In genomic region chr19:55635856-55636440, GRCh38 we compare ENCODE assay signal across 8 cellular contexts. TPM values are rescaled to one million over a fixed set of nuclear protein-coding genes. Genes with fewer than 3 reads are reported as not detected.
A peak's percentile ranks its signal among the peaks of the same experiment; 100 is the strongest.
DNase-seq lines count a peak whose midpoint lies in the region; ATAC-seq, FAIRE-seq and TF ChIP-seq lines count a peak whose summit lies in the region.

No MANE protein-coding gene starts in this region.

- H3K4me1 ChIP-seq in CD8-positive, alpha-beta memory T cell (ENCODE audit: insufficient read depth, low read length), result peaks cover 59% of the 10 kb centered on the region
- peaks cover 53 to 78% (median 71%) of the 10 kb centered on the region in 4 donors for H3K4me1 ChIP-seq in esophagus muscularis mucosa
- peaks cover 8 to 22% (median 13%) of the 10 kb centered on the region in 3 donors for H3K4me1 ChIP-seq in pancreas

- peak overlapping the region; percentile 100 for H3K27ac ChIP-seq in CD8-positive, alpha-beta memory T cell (ENCODE audit: low read depth, low read length)
- peak overlapping the region; percentile 80 for H3K27ac ChIP-seq in RWPE1
- H3K27ac ChIP-seq in esophagus muscularis mucosa (replicated peaks in 1 of 4), result peak overlapping the region; percentile 91 to 99 (median 96)
- H3K27ac ChIP-seq in pancreas, result peak overlapping the region in 3 of 4 donors; percentile 84 to 94 (median 92)

- peaks cover 0 to 7% of the 10 kb centered on the region in 2 donors for H3K27me3 Mint-ChIP-seq in CD8-positive, alpha-beta memory T cell

- H3K4me3 Mint-ChIP-seq in CD8-positive, alpha-beta memory T cell, result peak overlapping the region; percentile 91 to 100 (median 99)

- no peak for TF ChIP-seq EP300 in esophagus muscularis mucosa (IDR thresholded peaks at IDR 0.05)

- 63% methylated on average over 7 of the region's 7 CpGs for WGBS in esophagus muscularis mucosa
- 35 to 45% methylated on average over 7 of the region's 7 CpGs for WGBS in pancreas, 2 donors

- H3K9me3 ChIP-seq in CD8-positive, alpha-beta memory T cell (ENCODE audit: low read length), result no peaks in the 10 kb centered on the region
- H3K9me3 ChIP-seq in esophagus muscularis mucosa (no peaks in the 10 kb centered on the region), pancreas (no peaks in the 10 kb centered on the region)

- peak overlapping the region; percentile 91 for H3K4me3 ChIP-seq in CD8-positive, alpha-beta memory T cell (ENCODE audit: low read length)
- peak overlapping the region; percentile 68 to 96 (median 88) for H3K4me3 ChIP-seq in esophagus muscularis mucosa
- H3K4me3 ChIP-seq in pancreas, result peak overlapping the region; percentile 66 to 99 (median 95)

- TF ChIP-seq CTCF in RWPE1 (conservative IDR thresholded peaks at IDR 0.05; ENCODE audit: low read depth) (no peak), esophagus muscularis mucosa (IDR thresholded peaks at IDR 0.05) (no peak), pancreas (IDR thresholded peaks at IDR 0.05) (no peak)

- TF ChIP-seq POLR2A in esophagus muscularis mucosa (IDR thresholded peaks at IDR 0.05; ENCODE audit: low read depth), result no peak

- no peak for DNase-seq in CD8-positive, alpha-beta memory T cell
- DNase-seq in RWPE1 (ENCODE audit: low spot score) (no peak), esophagus muscularis mucosa (ENCODE audit: extremely low spot score) (no peak), pancreas (peak in 2 of 6 donors; percentile 23 to 30), AG08395 (ENCODE audit: low spot score) (no peak), HTR-8/SVneo (ENCODE audit: insufficient read length, low spot score) (no peak), A172 (ENCODE audit: low spot score) (no peak)

- FAIRE-seq in pancreas (lab: Jason Lieb, UNC) (no peak), HTR-8/SVneo (lab: Jason Lieb, UNC) (no peak)

- H3K9me3 Mint-ChIP-seq in CD8-positive, alpha-beta memory T cell, result no peaks in the 10 kb centered on the region

- no peaks in the 10 kb centered on the region for H3K36me3 ChIP-seq in CD8-positive, alpha-beta memory T cell (ENCODE audit: insufficient read depth, low read length)
- peaks cover 0 to 12% (median 1%) of the 10 kb centered on the region in 4 donors for H3K36me3 ChIP-seq in esophagus muscularis mucosa
- no peaks in the 10 kb centered on the region for H3K36me3 ChIP-seq in pancreas

- POLR2A ChIA-PET in CD8-positive, alpha-beta memory T cell (lab: Charles Lee), result interaction anchor here (0.7 to 3.1 kb wide), 5 partner anchors 12 to 355 kb away, joined by 3 to 12 read pairs (median 5); partner anchors contain the start of genes CCDC106, FIZ1 and U2AF2
- POLR2A ChIA-PET in RWPE1 (lab: Yijun Ruan, JAX; ENCODE audit: low non-redundant PET), result interaction anchor here (0.6 kb wide), 1 partner anchor 11 kb away, joined by 7 read pairs; no protein-coding TSS in a partner anchor

- intact Hi-C loops in esophagus muscularis mucosa (cut with DNase I), result loop anchor here (2.0 kb wide), 1 partner anchor 17 kb away; no protein-coding TSS in a partner anchor
- intact Hi-C loops in pancreas (cut with DNase I), result no loop called here

- no peaks in the 10 kb centered on the region for H3K27me3 ChIP-seq in CD8-positive, alpha-beta memory T cell (ENCODE audit: insufficient read depth, low read length, poor library complexity, severe bottlenecking)
- no peaks in the 10 kb centered on the region for H3K27me3 ChIP-seq in esophagus muscularis mucosa
- H3K27me3 ChIP-seq in pancreas, result no peaks in the 10 kb centered on the region

- ATAC-seq in pancreas (no peak), HG03521 (IDR thresholded peaks at IDR 0.05; ENCODE audit: unreplicated experiment) (no peak)

- H3K4me1 Mint-ChIP-seq in CD8-positive, alpha-beta memory T cell, result peaks cover 54 to 73% (median 66%) of the 10 kb centered on the region in 3 donors

- H3K36me3 Mint-ChIP-seq in CD8-positive, alpha-beta memory T cell, result peaks cover 3 to 32% (median 8%) of the 10 kb centered on the region in 3 donors

- H3K27ac Mint-ChIP-seq in CD8-positive, alpha-beta memory T cell, result peak overlapping the region; percentile 98 to 100 (median 100)

- CTCF ChIA-PET in CD8-positive, alpha-beta memory T cell (lab: Charles Lee), result interaction anchor here (1.3 to 3.6 kb wide), 4 partner anchors 8 to 19 kb away, joined by 3 to 22 read pairs (median 13); partner anchors contain the start of genes CCDC106 and U2AF2
- CTCF ChIA-PET in RWPE1 (lab: Yijun Ruan, JAX), result interaction anchor here (1.0 to 1.7 kb wide), 2 partner anchors 84 to 168 kb away, joined by 3 to 9 read pairs; no protein-coding TSS in a partner anchor

RNA-seq across cellular contexts. Expression of gene ZNF580, which starts 4.9 kb away (rescaled TPM):
- total RNA-seq in CD8-positive, alpha-beta memory T cell, result 10 to 100 TPM; 39.6 to 41.3 TPM
- polyA plus RNA-seq in CD8-positive, alpha-beta memory T cell, result 15.2 TPM
- total RNA-seq in esophagus muscularis mucosa (10 to 100 TPM; 38.3 to 66.8 (median 43.1) TPM), pancreas (10 to 100 TPM; 12.7 to 24.3 (median 17.6) TPM)
- 10 to 100 TPM; 35.0 to 40.5 TPM for polyA plus RNA-seq in pancreas
- total RNA-seq in A172 (2014; rRNA removed; shearing (Covaris generic)), result 13.0 and 21.6 TPM in 2 replicates

RNA-seq across cellular contexts. Expression of gene ZNF581, which starts 7.5 kb away (rescaled TPM):
- total RNA-seq in CD8-positive, alpha-beta memory T cell, result 10 to 100 TPM; 32.8 to 34.4 TPM
- polyA plus RNA-seq in CD8-positive, alpha-beta memory T cell, result 23.4 TPM
- total RNA-seq in esophagus muscularis mucosa (10 to 100 TPM; 13.3 to 26.6 (median 18.2) TPM), pancreas (10 to 100 TPM; 12.9 to 23.2 (median 16.9) TPM)
- polyA plus RNA-seq in pancreas, result 10 to 100 TPM; 13.8 to 16.6 TPM
- total RNA-seq in A172 (2014; rRNA removed; shearing (Covaris generic)), result 7.3 and 20.2 TPM in 2 replicates

RNA-seq across cellular contexts. Expression of gene ZNF784, which starts 11.6 kb away (rescaled TPM):
- total RNA-seq in CD8-positive, alpha-beta memory T cell, result 1 to 10 TPM; 2.6 to 2.9 TPM
- polyA plus RNA-seq in CD8-positive, alpha-beta memory T cell, result 1.0 TPM
- 1 to 10 TPM; 2.5 to 6.3 (median 4.0) TPM for total RNA-seq in esophagus muscularis mucosa
- total RNA-seq in pancreas, result 1 to 10 TPM; 3.7 to 5.8 (median 4.6) TPM
- 10 to 100 TPM; 10.3 to 12.9 TPM for polyA plus RNA-seq in pancreas
- 0.62 and 6.5 TPM in 2 replicates for total RNA-seq in A172 (2014; rRNA removed; shearing (Covaris generic))

RNA-seq across cellular contexts. Expression of gene CCDC106, which starts 12.1 kb away (rescaled TPM):
- 1 to 10 TPM; 2.0 to 2.2 TPM for total RNA-seq in CD8-positive, alpha-beta memory T cell
- polyA plus RNA-seq in CD8-positive, alpha-beta memory T cell, result 0.54 TPM
- total RNA-seq in esophagus muscularis mucosa, result 10 to 100 TPM in 3 of 4 donors, 1 to 10 TPM in 1; 9.4 to 22.0 (median 19.2) TPM
- total RNA-seq in pancreas, result 1 to 10 TPM; 3.2 to 6.2 (median 5.0) TPM
- 10 to 100 TPM; 20.7 to 22.8 TPM for polyA plus RNA-seq in pancreas
- 2.6 and 6.0 TPM in 2 replicates for total RNA-seq in A172 (2014; rRNA removed; shearing (Covaris generic))

RNA-seq across cellular contexts. Expression of gene U2AF2, which starts 18.9 kb away (rescaled TPM):
- 100 to 1,000 TPM; 374 to 386 TPM for total RNA-seq in CD8-positive, alpha-beta memory T cell
- 9.5 TPM for polyA plus RNA-seq in CD8-positive, alpha-beta memory T cell
- 100 to 1,000 TPM in 2 of 4 donors, 10 to 100 TPM in 2; 80.4 to 122 (median 104) TPM for total RNA-seq in esophagus muscularis mucosa
- total RNA-seq in pancreas, result 10 to 100 TPM; 38.4 to 97.0 (median 58.8) TPM
- 100 to 1,000 TPM in 1 of 2 donors, 10 to 100 TPM in 1; 74.8 to 113 TPM for polyA plus RNA-seq in pancreas
- total RNA-seq in A172 (2014; rRNA removed; shearing (Covaris generic)), result 143 and 169 TPM in 2 replicates
